In the genomic region with DNA sequence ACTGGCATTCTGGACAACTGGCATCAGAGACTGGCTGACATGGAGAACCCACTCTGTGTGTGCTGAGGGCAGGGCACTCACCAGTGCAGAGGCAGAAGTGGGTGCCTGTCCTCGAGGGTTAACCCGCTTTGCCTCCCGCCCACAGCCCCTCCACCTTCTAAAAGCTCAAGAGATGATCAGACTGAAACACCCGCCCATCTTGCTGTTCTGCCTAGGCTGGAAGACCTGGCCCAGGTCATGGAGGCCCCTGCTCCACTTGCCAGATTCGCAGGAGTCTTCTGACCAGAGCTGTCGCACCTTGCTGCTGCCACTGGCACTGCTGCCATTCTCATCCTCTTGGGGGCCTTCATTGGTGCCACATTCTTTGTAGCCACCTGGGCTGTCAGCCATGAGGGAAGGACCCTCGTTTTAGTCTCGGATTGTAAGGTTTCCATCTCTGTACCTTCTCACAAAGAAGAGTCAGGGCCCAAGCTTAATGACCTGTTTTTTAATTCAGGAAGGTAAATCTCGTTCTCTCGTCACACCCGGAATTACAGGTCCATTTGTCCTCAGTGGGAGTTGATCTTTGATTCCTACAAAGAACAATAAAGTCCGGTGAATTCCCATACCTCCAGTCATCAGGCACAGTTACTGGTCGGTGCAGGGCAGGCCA, we compare ENCODE assay signal across 9 cellular contexts. TPM values are rescaled to one million over a fixed set of nuclear protein-coding genes. Genes with fewer than 3 reads are reported as not detected.
DNase-seq lines count a peak whose midpoint lies in the region; ATAC-seq, FAIRE-seq and TF ChIP-seq lines count a peak whose summit lies in the region.
"Had no signal": no experiment of that assay in that cellular context is flagged by ENCODE, and none has a peak within 500 bp of the region (broad histone marks: within the 10 kb centered on the region; RNA-seq: fewer than 3 reads in every experiment).

No MANE protein-coding gene starts in this region.

- TF ChIP-seq CTCF in RWPE1 (conservative IDR thresholded peaks at IDR 0.05; ENCODE audit: low read depth) (no peak), esophagus squamous epithelium (IDR thresholded peaks at IDR 0.05) (no peak)

- intact Hi-C loops in esophagus squamous epithelium (cut with DNase I) = loop anchor here (10.0 kb wide), 2 partner anchors 184 to 484 kb away; partner anchors contain the start of gene AGBL3

- H3K4me3 ChIP-seq in esophagus squamous epithelium = peak overlapping the region in 1 of 4 donors; percentile 89

- no peak for ATAC-seq in GM21576 (IDR thresholded peaks at IDR 0.05; ENCODE audit: unreplicated experiment)
- ATAC-seq in GM18870 (IDR thresholded peaks at IDR 0.05; ENCODE audit: unreplicated experiment) = no peak

- POLR2A ChIA-PET in RWPE1 (lab: Yijun Ruan, JAX; ENCODE audit: low non-redundant PET) = no interaction called here

- 86 to 87% methylated on average over 6 to 12 of the region's 13 CpGs for WGBS in esophagus squamous epithelium, 2 donors

- TF ChIP-seq POLR2A in GM12891 (IDR thresholded peaks at IDR 0.05; ENCODE audit: low read depth, low read length) (no peak), esophagus squamous epithelium (IDR thresholded peaks at IDR 0.05) (no peak)

- DNase-seq in GM12891 (ENCODE audit: insufficient read length, low spot score) (no peak), RWPE1 (ENCODE audit: low spot score) (no peak), esophagus squamous epithelium (lab: John Stamatoyannopoulos, UW) (no peak), middle frontal gyrus (ENCODE audit: extremely low spot score, low spot score) (no peak), NCI-H2081 (lab: John Stamatoyannopoulos, UW) (no peak)
- peak; percentile 24 for DNase-seq in stimulated activated CD8-positive, alpha-beta memory T cell treated with anti-CD3 and anti-CD28 coated beads, Interleukin-4, amount 100 ng/mL, for 48 hours
- DNase-seq: NCI-H524 treated with DMSO at 0.1 percent for 48 hours had no signal

- H3K4me1 ChIP-seq in esophagus squamous epithelium = peaks cover 23 to 75% (median 52%) of the 10 kb centered on the region in 3 donors

- no peak for FAIRE-seq in GM12891 (lab: Jason Lieb, UNC)

- H3K27ac ChIP-seq in RWPE1 (peak overlapping the region; percentile 96), esophagus squamous epithelium (peak overlapping the region; percentile 95 to 99 (median 97))

- CTCF ChIA-PET in RWPE1 (lab: Yijun Ruan, JAX) = interaction anchor here (0.7 kb wide), 1 partner anchor 75 kb away, joined by 3 read pairs; no protein-coding TSS in a partner anchor

- no peaks in the 10 kb centered on the region for H3K27me3 ChIP-seq in esophagus squamous epithelium

- no peaks in the 10 kb centered on the region for H3K9me3 ChIP-seq in esophagus squamous epithelium

- peaks cover 26 to 52% (median 27%) of the 10 kb centered on the region in 3 donors for H3K36me3 ChIP-seq in esophagus squamous epithelium

TF ChIP-seq in GM12891, 5 proteins besides CTCF, POLR2A, EP300 and RAD21:
- TF ChIP-seq SPI1 (IDR thresholded peaks at IDR 0.05; ENCODE audit: low read depth, low read length) = no peak
- peak; percentile 42; the same call in 1 of the 2 replicates for TF ChIP-seq POLR2AphosphoS5 (IDR thresholded peaks at IDR 0.05; ENCODE audit: low read depth, low read length)
- 0 out of 2 replicates have a peak, but pooled peaks have one; percentile 30 for TF ChIP-seq POU2F2 (IDR thresholded peaks at IDR 0.05; ENCODE audit: low read depth, low read length)
- no peak for TF ChIP-seq TAF1 (IDR thresholded peaks at IDR 0.05; ENCODE audit: low read depth, low read length)
- TF ChIP-seq PAX5 (IDR thresholded peaks at IDR 0.05; ENCODE audit: insufficient read depth, low read length, severe bottlenecking) = no peak

RNA-seq across cellular contexts. Expression of gene CYREN, which starts 1.9 kb away (rescaled TPM):
- polyA plus RNA-seq in GM12891 (2012; ENCODE audit: low read depth, missing spikeins) = 66.2 TPM
- 10 to 100 TPM; 19.0 to 53.8 (median 35.4) TPM for total RNA-seq in esophagus squamous epithelium

RNA-seq across cellular contexts. Expression of gene TMEM140, which starts 20.7 kb away (rescaled TPM):
- polyA plus RNA-seq in GM12891 (2012; ENCODE audit: low read depth, missing spikeins) = 14.2 TPM
- total RNA-seq in esophagus squamous epithelium = 1 to 10 TPM in 3 of 4 donors, under 1 TPM in 1; 0.57 to 9.5 (median 5.2) TPM

RNA-seq across cellular contexts. Expression of gene WDR91, which starts 42.7 kb away (rescaled TPM):
- 29.0 TPM for polyA plus RNA-seq in GM12891 (2012; ENCODE audit: low read depth, missing spikeins)
- total RNA-seq in esophagus squamous epithelium = 10 to 100 TPM; 19.6 to 29.0 (median 24.3) TPM
